Comparison of ENCODE assay signal across 17 cellular contexts in genomic region chr3:77506384-77506783, GRCh38.
"Had no signal": no experiment of that assay in that cellular context is flagged by ENCODE, and none has a peak within 500 bp of the region (broad histone marks: within the 10 kb centered on the region; RNA-seq: fewer than 3 reads in every experiment).

No MANE protein-coding gene starts in this region.

- DNase-seq: activated CD4-positive, alpha-beta T cell treated with anti-CD3 and anti-CD28 coated beads for 4 hours; activated CD8-positive, alpha-beta T cell treated with anti-CD3 and anti-CD28 coated beads for 36 hours; activated effector memory CD4-positive, alpha-beta T cell treated with Interleukin-2 at 50 U/mL for 16 hours; activated T-cell treated with anti-CD3 and anti-CD28 coated beads, Interleukin-2, amount 50 U/mL, for 4 hours; dorsolateral prefrontal cortex; hypothalamus; mesendoderm; natural killer cell; nucleus accumbens; stimulated activated CD4-positive, alpha-beta T cell treated with anti-CD3 and anti-CD28 coated beads, Interleukin-4, amount 100 ng/mL, for 24 hours; stimulated activated naive CD4-positive, alpha-beta T cell treated with Interleukin-2 at 50 U/mL for 16 hours; substantia nigra had no signal

- FAIRE-seq: endometrium had no signal

- H3K27ac ChIP-seq: cardiac muscle cell, dorsolateral prefrontal cortex, right atrium auricular region had no signal

- ATAC-seq: activated CD8-positive, alpha-beta T cell treated with anti-CD3 and anti-CD28 coated beads for 36 hours; activated T-cell treated with anti-CD3 and anti-CD28 coated beads, Interleukin-2, amount 50 U/mL, for 4 hours; esophagus mucosa; natural killer cell; WTC11 had no signal

- H3K4me3 ChIP-seq: cardiac muscle cell, dorsolateral prefrontal cortex, right atrium auricular region had no signal

- H3K9me3 ChIP-seq: right atrium auricular region had no signal

- H3K36me3 ChIP-seq: cardiac muscle cell, right atrium auricular region had no signal

- H3K27me3 ChIP-seq: cardiac muscle cell, dorsolateral prefrontal cortex, right atrium auricular region had no signal

- H3K4me1 ChIP-seq: right atrium auricular region had no signal
